In genomic region chr13:50923272-50923671, GRCh38 we compare ENCODE assay signal across 18 cellular contexts.
"Had no signal": no experiment of that assay in that cellular context is flagged by ENCODE, and none has a peak within 500 bp of the region (broad histone marks: within the 10 kb centered on the region; RNA-seq: fewer than 3 reads in every experiment).

No MANE protein-coding gene starts in this region.

- H3K4me3 ChIP-seq: cardiac muscle cell, esophagus squamous epithelium, pancreas, spleen, testis had no signal

- H3K27me3 ChIP-seq: cardiac muscle cell, esophagus squamous epithelium, pancreas, spleen, testis had no signal

- ATAC-seq: activated CD8-positive, alpha-beta T cell treated with anti-CD3 and anti-CD28 coated beads for 36 hours; activated T-helper 17 cell treated with anti-CD3 and anti-CD28 coated beads, Interleukin-2, amount 50 U/mL, for 72 hours; naive thymus-derived CD8-positive, alpha-beta T cell; pancreas; stimulated activated memory B cell treated with anti-CD40 and anti-IgM and Interleukin-4, amounts not matched to agents 10 μg/mL and 1 μg/mL and 100 μg/mL, for 72 hours had no signal

- H3K27ac ChIP-seq: cardiac muscle cell, esophagus squamous epithelium, pancreas, spleen, testis had no signal

- DNase-seq: activated B cell treated with CpG ODN at 0.5 μM for 24 hours; activated CD4-positive, alpha-beta T cell treated with anti-CD3 and anti-CD28 coated beads for 4 hours; activated CD8-positive, alpha-beta T cell treated with anti-CD3 and anti-CD28 coated beads for 36 hours; activated naive CD4-positive, alpha-beta T cell; activated naive CD8-positive, alpha-beta T cell treated with anti-CD3 and anti-CD28 coated beads for 36 hours; activated T-cell treated with anti-CD3 and anti-CD28 coated beads, Interleukin-2, amount 50 U/mL, for 1 hour; amygdala; effector CD8-positive, alpha-beta T cell; esophagus squamous epithelium; mesenchymal stem cell; naive thymus-derived CD8-positive, alpha-beta T cell; pancreas; spleen; stimulated activated CD4-positive, alpha-beta T cell treated with anti-CD3 and anti-CD28 coated beads, Interleukin-4, amount 100 ng/mL, for 4 hours; testis had no signal
